8 cellular contexts compared by ENCODE assay signal in genomic region chr2:64143154-64144056, GRCh38. TPM values are rescaled to one million over a fixed set of nuclear protein-coding genes. Genes with fewer than 3 reads are reported as not detected.
DNase-seq lines count a peak whose midpoint lies in the region; ATAC-seq and TF ChIP-seq lines count a peak whose summit lies in the region.

No MANE protein-coding gene starts in this region.

- POLR2A ChIA-PET in CD4-positive, alpha-beta T cell (lab: Charles Lee): interaction anchor here (0.7 to 3.1 kb wide), 23 partner anchors 9 to 511 kb away, joined by 3 to 38 read pairs (median 5); partner anchors contain the start of genes AFTPH, SERTAD2, UGP2 and VPS54
- POLR2A ChIA-PET in PC-3 (lab: Charles Lee; ENCODE audit: unreplicated experiment): no interaction called here

- peak overlapping the region; percentile 95 for H3K4me3 Mint-ChIP-seq in CD4-positive, alpha-beta T cell
- H3K4me3 Mint-ChIP-seq in progenitor cell of endocrine pancreas (ENCODE audit: low read depth): peak overlapping the region; percentile 89

- H3K9me2 ChIP-seq in PC-3 (replicated peaks; ENCODE audit: low read length): no peaks in the 10 kb centered on the region

- H2AFZ ChIP-seq in PC-3 (ENCODE audit: low read length): peak overlapping the region; percentile 83

- H3K79me2 ChIP-seq in PC-3 (ENCODE audit: low read length): peaks cover 22% of the 10 kb centered on the region

- H4K20me1 ChIP-seq in PC-3 (ENCODE audit: low read length): no peaks in the 10 kb centered on the region

- H3K36me3 Mint-ChIP-seq in CD4-positive, alpha-beta T cell (ENCODE audit: low read depth): peaks cover 23% of the 10 kb centered on the region
- H3K36me3 Mint-ChIP-seq in progenitor cell of endocrine pancreas (ENCODE audit: insufficient read depth): peaks cover 5% of the 10 kb centered on the region

- H3K4me1 ChIP-seq in PC-3 (ENCODE audit: insufficient read depth, low read length) (peaks cover 18% of the 10 kb centered on the region; the same call in 1 of the 2 replicates), adrenal gland (replicated peaks in 1 of 2) (peaks cover 0 to 25% of the 10 kb centered on the region in 2 donors), right atrium auricular region (peaks cover 0 to 7% of the 10 kb centered on the region in 2 donors)

- H3K9me3 ChIP-seq in CD4-positive, alpha-beta T cell (ENCODE audit: control insufficient read depth, low read length): no peaks in the 10 kb centered on the region
- H3K9me3 ChIP-seq in PC-3 (ENCODE audit: low read length): no peaks in the 10 kb centered on the region
- no peaks in the 10 kb centered on the region for H3K9me3 ChIP-seq in adrenal gland (replicated peaks in 1 of 3)
- no peaks in the 10 kb centered on the region for H3K9me3 ChIP-seq in right atrium auricular region

- no peaks in the 10 kb centered on the region for H3K27me3 Mint-ChIP-seq in CD4-positive, alpha-beta T cell
- H3K27me3 Mint-ChIP-seq in progenitor cell of endocrine pancreas: no peaks in the 10 kb centered on the region

- H3K4me2 ChIP-seq in PC-3 (ENCODE audit: low read length): peak overlapping the region; percentile 88

- peak; percentile 9 to 45 (median 23) for DNase-seq in CD4-positive, alpha-beta T cell
- DNase-seq in PC-3 (peak; percentile 41), adrenal gland (peak in 6 of 7 donors; percentile 25 to 44 (median 32)), right atrium auricular region (ENCODE audit: low spot score) (no peak), progenitor cell of endocrine pancreas (ENCODE audit: low spot score, unreplicated experiment) (peak; percentile 36), H4 (ENCODE audit: low spot score) (no peak)

- BruUV-seq in PC-3 (replicated peaks; lab: Mats Ljungman, UMichigan): TSS peak; percentile 72

- no peaks in the 10 kb centered on the region for H3F3A ChIP-seq in PC-3 (ENCODE audit: low read length, unreplicated experiment)

- H3K27me3 ChIP-seq in CD4-positive, alpha-beta T cell (ENCODE audit: control insufficient read depth, insufficient read depth, low read length): no peaks in the 10 kb centered on the region
- H3K27me3 ChIP-seq in PC-3 (ENCODE audit: low read length): no peaks in the 10 kb centered on the region
- no peaks in the 10 kb centered on the region for H3K27me3 ChIP-seq in adrenal gland
- no peaks in the 10 kb centered on the region for H3K27me3 ChIP-seq in right atrium auricular region

- no peak for TF ChIP-seq CTCF in CD4-positive, alpha-beta T cell (IDR thresholded peaks at IDR 0.05)
- no peak for TF ChIP-seq CTCF in PC-3 (conservative IDR thresholded peaks at IDR 0.05; ENCODE audit: low read depth, low read length)
- no peak for TF ChIP-seq CTCF in adrenal gland (IDR thresholded peaks at IDR 0.05)
- no peak for TF ChIP-seq CTCF in right atrium auricular region (IDR thresholded peaks at IDR 0.05)
- no peak for TF ChIP-seq CTCF in progenitor cell of endocrine pancreas (IDR thresholded peaks at IDR 0.05; ENCODE audit: unreplicated experiment)

- WGBS in adrenal gland, 4 donors: 0 to 1% (median 1%) methylated on average over 21 to 69 of the region's 69 CpGs

- H3K4me3 ChIP-seq in PC-3 (ENCODE audit: low read length) (peak overlapping the region; percentile 90), adrenal gland (peak overlapping the region; percentile 12 to 98 (median 87)), right atrium auricular region (peak overlapping the region; percentile 82 to 98)

- intact Hi-C loops in CD4-positive, alpha-beta T cell (cut with DNase I, micrococcal nuclease): loop anchor here (2.0 to 10.0 kb wide), 10 partner anchors 43 to 1081 kb away; partner anchors contain the start of genes AFTPH (in 2 of the 2), ACTR2 (in 1 of the 2) and CEP68 (in 1 of the 2)
- intact Hi-C loops in PC-3 (cut with micrococcal nuclease) (loop anchor here (1.0 to 5.0 kb wide), 4 partner anchors 60 to 184 kb away; no protein-coding TSS in a partner anchor), adrenal gland (cut with DNase I) (no loop called here)

- no peak for TF ChIP-seq POLR2A in adrenal gland (IDR thresholded peaks at IDR 0.05)

- H3K27ac Mint-ChIP-seq in CD4-positive, alpha-beta T cell: peak overlapping the region; percentile 96
- H3K27ac Mint-ChIP-seq in progenitor cell of endocrine pancreas: peak overlapping the region; percentile 95

- CTCF ChIA-PET in CD4-positive, alpha-beta T cell (lab: Charles Lee): interaction anchor here (1.9 to 3.0 kb wide), 2 partner anchors 94 to 184 kb away, joined by 9 to 10 read pairs; no protein-coding TSS in a partner anchor
- CTCF ChIA-PET in PC-3 (lab: Charles Lee): no interaction called here

- H3K4me1 Mint-ChIP-seq in CD4-positive, alpha-beta T cell (ENCODE audit: low read depth): peaks cover 41% of the 10 kb centered on the region
- H3K4me1 Mint-ChIP-seq in progenitor cell of endocrine pancreas (ENCODE audit: low read depth): peaks cover 29% of the 10 kb centered on the region

- peak overlapping the region; percentile 47 for H3K9ac ChIP-seq in PC-3 (ENCODE audit: low read length)

- H3K36me3 ChIP-seq in PC-3 (ENCODE audit: low read depth, low read length): no peaks in the 10 kb centered on the region
- H3K36me3 ChIP-seq in adrenal gland (replicated peaks in 1 of 2): no peaks in the 10 kb centered on the region
- H3K36me3 ChIP-seq in right atrium auricular region: no peaks in the 10 kb centered on the region

- no peaks in the 10 kb centered on the region for H3K9me3 Mint-ChIP-seq in CD4-positive, alpha-beta T cell
- no peaks in the 10 kb centered on the region for H3K9me3 Mint-ChIP-seq in progenitor cell of endocrine pancreas (ENCODE audit: low read depth)

- ATAC-seq in CD4-positive, alpha-beta T cell (ENCODE audit: poor library complexity): peak; percentile 8
- ATAC-seq in GM19372 (IDR thresholded peaks at IDR 0.05; ENCODE audit: low read depth, unreplicated experiment) (peak; percentile 6), HG03432 (IDR thresholded peaks at IDR 0.05; ENCODE audit: unreplicated experiment) (peak; percentile 19), PC-3 (peak; percentile 27)

- H3K27ac ChIP-seq in CD4-positive, alpha-beta T cell (ENCODE audit: low read depth, low read length): peak overlapping the region; percentile 90
- H3K27ac ChIP-seq in PC-3 (ENCODE audit: low read length): no peak overlapping the region
- peak overlapping the region; percentile 86 to 98 (median 96) for H3K27ac ChIP-seq in adrenal gland
- peak overlapping the region; percentile 97 to 99 for H3K27ac ChIP-seq in right atrium auricular region

RNA-seq across cellular contexts. Expression of gene PELI1, which starts 0.8 kb away (rescaled TPM):
- 100 to 1,000 TPM; 257 to 274 TPM for total RNA-seq in CD4-positive, alpha-beta T cell
- total RNA-seq in PC-3 (2014; rRNA removed) (5.6 and 10.4 TPM in 2 replicates), adrenal gland (10 to 100 TPM in 7 of 8 donors, 1 to 10 TPM in 1; 6.5 to 32.9 (median 15.7) TPM), right atrium auricular region (10 to 100 TPM; 10.3 to 10.9 TPM), progenitor cell of endocrine pancreas (68.4 and 72.4 TPM in 2 replicates)
- polyA plus RNA-seq in adrenal gland: 1 to 10 TPM; 6.3 to 8.6 (median 6.6) TPM
- 5.5 and 5.7 TPM in 2 replicates for total RNA-seq in H4 (2014; rRNA removed; shearing (Covaris generic))

Comparison
In these comparisons a context has a peak if more than half of its experiments do, and no peak if none do; other contexts are left out.
1. DNase-seq: peak in CD4-positive, alpha-beta T cell (10 of 10), PC-3 (single experiment), adrenal gland (6 of 7) and progenitor cell of endocrine pancreas (single experiment); none in right atrium auricular region (single experiment) and H4 (single experiment).
2. intact Hi-C loops: an anchor here in CD4-positive, alpha-beta T cell (2.0 to 10.0 kb wide) and PC-3 (1.0 to 5.0 kb wide); none called in adrenal gland.
3. Peak in every context shown above with its lines, with median percentiles within 50 percentile points of each other: ATAC-seq and H3K4me3 ChIP-seq.